21 cellular contexts compared by ENCODE assay signal in genomic region chr22:38469306-38469781, GRCh38. TPM values are rescaled to one million over a fixed set of nuclear protein-coding genes. Genes with fewer than 3 reads are reported as not detected.
DNase-seq lines count a peak whose midpoint lies in the region; ATAC-seq and TF ChIP-seq lines count a peak whose summit lies in the region.
"Had no signal": no experiment of that assay in that cellular context is flagged by ENCODE, and none has a peak within 500 bp of the region (broad histone marks: within the 10 kb centered on the region; RNA-seq: fewer than 3 reads in every experiment).

No MANE protein-coding gene starts in this region.

- no peaks in the 10 kb centered on the region for H3K79me1 ChIP-seq in neuronal stem cell (ENCODE audit: low read depth, low read length)

- H3K27me3 ChIP-seq in fibroblast of lung (ENCODE audit: control insufficient read depth, insufficient read depth, low read length), result no peaks in the 10 kb centered on the region
- H3K27me3 ChIP-seq in neuronal stem cell (ENCODE audit: control insufficient read depth in 3 of 3, insufficient read depth in 3 of 3, low read depth in 1 of 3, low read length in 3 of 3), result peaks cover 0 to 28% (median 28%) of the 10 kb centered on the region in 3 experiments

- no CpG with 5 or more reads among the region's 6 CpGs for WGBS in neuronal stem cell (ENCODE audit: extremely low coverage in 2 of 2, insufficient read length in 2 of 2, insufficient replicate concordance in 1 of 2), 2 donors

- peak overlapping the region; percentile 73 for H2BK5ac ChIP-seq in neuronal stem cell (ENCODE audit: low read length)

- H3K27ac Mint-ChIP-seq in HFFc6 (peak overlapping the region; percentile 93; the same call in 1 of the 2 replicates), Calu3 (ENCODE audit: unreplicated experiment) (no peak overlapping the region), natural killer cell (no peak overlapping the region)
- H3K27ac Mint-ChIP-seq: activated CD8-positive, alpha-beta memory T cell treated with anti-CD3 and anti-CD28 coated beads, Interleukin-2, amount 10 ng/mL, durations not matched to agents 7 days and 5 days; activated T-helper 2 cell treated with anti-CD3 and anti-CD28 coated beads, Interferon-gamma antibody, Interleukin-2, Interleukin-4, amounts not matched to agents 10 μg/mL and 5 μg/mL and 100 μg/mL, durations not matched to agents 14 hours and 24 hours and 36 hours had no signal

- H3K9ac ChIP-seq in fibroblast of lung (ENCODE audit: insufficient read depth, low read length) (no peak overlapping the region), neuronal stem cell (ENCODE audit: low read depth, low read length, poor library complexity) (no peak overlapping the region)

- no peak overlapping the region for H2BK12ac ChIP-seq in neuronal stem cell (ENCODE audit: low read length)

- H3K4me1 ChIP-seq in fibroblast of lung (ENCODE audit: control insufficient read depth, extremely low read depth, insufficient read depth, low read length) (peaks cover 12% of the 10 kb centered on the region), neuronal stem cell (ENCODE audit: control insufficient read depth in 2 of 2, insufficient read depth in 1 of 2, low read depth in 1 of 2, low read length in 2 of 2) (peaks cover 3 to 9% of the 10 kb centered on the region in 2 donors), OCI-LY7 (ENCODE audit: insufficient read depth, low read length, poor library complexity, severe bottlenecking) (peaks cover 8% of the 10 kb centered on the region)

- H3K27me3 Mint-ChIP-seq in HFFc6 (ENCODE audit: insufficient read depth) (peaks cover 3% of the 10 kb centered on the region; the same call in 1 of the 2 replicates), Calu3 (ENCODE audit: unreplicated experiment) (peaks cover 15% of the 10 kb centered on the region), natural killer cell (ENCODE audit: low read depth in 2 of 2) (peaks cover 0 to 19% of the 10 kb centered on the region in 2 donors)

- intact Hi-C loops in Calu3 (cut with micrococcal nuclease; ENCODE audit: unreplicated experiment) (no loop called here), OCI-LY7 (cut with micrococcal nuclease; ENCODE audit: unreplicated experiment) (no loop called here), natural killer cell (cut with micrococcal nuclease) (no loop called here)

- no peaks in the 10 kb centered on the region for H3K9me2 ChIP-seq in OCI-LY7 (ENCODE audit: insufficient read depth, low read length)

- no peaks in the 10 kb centered on the region for H4K20me1 ChIP-seq in fibroblast of lung (ENCODE audit: control insufficient read depth, extremely low read depth, insufficient read depth, low read length)
- H4K20me1 ChIP-seq in OCI-LY7 (ENCODE audit: insufficient read depth, low read length), result no peaks in the 10 kb centered on the region

- CTCF ChIA-PET in Calu3 (lab: Charles Lee), result no interaction called here
- CTCF ChIA-PET in OCI-LY7 (lab: Charles Lee; ENCODE audit: unreplicated experiment), result no interaction called here

- H3K9me3 Mint-ChIP-seq in HFFc6 (no peaks in the 10 kb centered on the region), Calu3 (ENCODE audit: low read depth, unreplicated experiment) (no peaks in the 10 kb centered on the region), natural killer cell (no peaks in the 10 kb centered on the region)
- H3K9me3 Mint-ChIP-seq: activated T-helper 2 cell treated with anti-CD3 and anti-CD28 coated beads, Interferon-gamma antibody, Interleukin-2, Interleukin-4, amounts not matched to agents 10 μg/mL and 5 μg/mL and 100 μg/mL, durations not matched to agents 14 hours and 24 hours and 36 hours had no signal

- peak overlapping the region; percentile 95 for H2AK5ac ChIP-seq in neuronal stem cell (ENCODE audit: low read depth, low read length)

- H3K36me3 Mint-ChIP-seq in HFFc6 (ENCODE audit: low read depth) (no peaks in the 10 kb centered on the region), Calu3 (ENCODE audit: insufficient read depth, unreplicated experiment) (peaks cover 13% of the 10 kb centered on the region), natural killer cell (no peaks in the 10 kb centered on the region)
- H3K36me3 Mint-ChIP-seq: activated CD8-positive, alpha-beta memory T cell treated with anti-CD3 and anti-CD28 coated beads, Interleukin-2, amount 10 ng/mL, durations not matched to agents 7 days and 5 days had no signal

- no peak overlapping the region for H3K14ac ChIP-seq in neuronal stem cell (ENCODE audit: low read length)

- peak overlapping the region; percentile 98 for H2BK15ac ChIP-seq in neuronal stem cell (ENCODE audit: low read length)

- peak overlapping the region; percentile 94 for H3K18ac ChIP-seq in neuronal stem cell (ENCODE audit: low read length)

- ATAC-seq in GM18519 (IDR thresholded peaks at IDR 0.05; ENCODE audit: low FRiP score, unreplicated experiment) (no peak), natural killer cell (no peak)
- ATAC-seq: activated CD8-positive, alpha-beta memory T cell treated with anti-CD3 and anti-CD28 coated beads, Interleukin-2, amount 10 ng/mL, durations not matched to agents 7 days and 5 days; Panc1 had no signal

- H4K8ac ChIP-seq in neuronal stem cell (ENCODE audit: low read depth, low read length), result no peak overlapping the region

- H3K4me2 ChIP-seq in fibroblast of lung (ENCODE audit: extremely low read depth, insufficient read depth, low read length) (peak overlapping the region; percentile 79), neuronal stem cell (ENCODE audit: insufficient read depth, low read length, poor library complexity, severe bottlenecking) (no peak overlapping the region), OCI-LY7 (ENCODE audit: low read length) (no peak overlapping the region)

- H3K4me3 ChIP-seq in AG09309 (ENCODE audit: control insufficient read depth, low read depth, low read length) (peak overlapping the region; percentile 94), fibroblast of lung (replicated peaks in 1 of 4; ENCODE audit: control extremely low read depth in 1 of 4, insufficient read depth in 1 of 4, low read depth in 3 of 4, low read length in 4 of 4) (peak overlapping the region in 3 of 4 experiments; percentile 78 to 94 (median 79)), neuronal stem cell (ENCODE audit: low read length in 2 of 2) (no peak overlapping the region), OCI-LY7 (ENCODE audit: low read depth, low read length, poor library complexity, severe bottlenecking) (no peak overlapping the region)

- H3K9me3 ChIP-seq in fibroblast of lung (ENCODE audit: control insufficient read depth, insufficient read depth, low read depth, low read length) (no peaks in the 10 kb centered on the region), neuronal stem cell (replicated peaks in 1 of 2; ENCODE audit: control insufficient read depth in 2 of 2, insufficient read depth in 1 of 2, low read depth in 1 of 2, low read length in 2 of 2) (no peaks in the 10 kb centered on the region), OCI-LY7 (ENCODE audit: low read length) (no peaks in the 10 kb centered on the region)
- H3K9me3 ChIP-seq: sigmoid colon had no signal

- POLR2A ChIA-PET in OCI-LY7 (lab: Charles Lee), result no interaction called here

- no peak overlapping the region for H3K4ac ChIP-seq in neuronal stem cell (ENCODE audit: low read length)

- no peak overlapping the region for H2AFZ ChIP-seq in fibroblast of lung (ENCODE audit: low read length)
- no peak overlapping the region for H2AFZ ChIP-seq in neuronal stem cell (ENCODE audit: low read length)
- H2AFZ ChIP-seq in OCI-LY7 (ENCODE audit: low read length), result no peak overlapping the region

- H3K4me1 Mint-ChIP-seq in HFFc6 (ENCODE audit: low read depth) (peaks cover 9% of the 10 kb centered on the region), Calu3 (ENCODE audit: low read depth, unreplicated experiment) (no peaks in the 10 kb centered on the region), natural killer cell (peaks cover 0 to 15% of the 10 kb centered on the region in 2 donors)

- H3K23ac ChIP-seq in neuronal stem cell (ENCODE audit: low read depth, low read length, poor library complexity), result peak overlapping the region; percentile 65

- no peak overlapping the region for H4K91ac ChIP-seq in neuronal stem cell (ENCODE audit: low read depth, low read length, poor library complexity)

- no peak overlapping the region for H3K27ac ChIP-seq in fibroblast of lung (ENCODE audit: insufficient read depth, low read length)
- no peak overlapping the region for H3K27ac ChIP-seq in neuronal stem cell (replicated peaks; ENCODE audit: low read length)
- no peak overlapping the region for H3K27ac ChIP-seq in OCI-LY7 (ENCODE audit: low read depth, low read length, poor library complexity, severe bottlenecking)

- H3K79me2 ChIP-seq in fibroblast of lung (ENCODE audit: control insufficient read depth, insufficient read depth, low read length) (peaks cover 14% of the 10 kb centered on the region), OCI-LY7 (ENCODE audit: insufficient read depth, low read depth, low read length) (no peaks in the 10 kb centered on the region)

- no TSS peak for BruUV-seq in Calu3 (replicated peaks; lab: Mats Ljungman, UMichigan)
- no TSS peak for BruUV-seq in OCI-LY7 (replicated peaks; lab: Mats Ljungman, UMichigan)

- no peak overlapping the region for H2BK120ac ChIP-seq in neuronal stem cell (ENCODE audit: low read depth, low read length)

- no peak for TF ChIP-seq CTCF in AG09309 (IDR thresholded peaks at IDR 0.05; ENCODE audit: control insufficient read depth, insufficient read depth, low read depth, low read length, missing control alignments)
- TF ChIP-seq CTCF in HFFc6 (IDR thresholded peaks at IDR 0.05), result no peak
- no peak for TF ChIP-seq CTCF in fibroblast of lung (conservative IDR thresholded peaks at IDR 0.05 in 1 of 2, IDR thresholded peaks at IDR 0.05 in 1 of 2; ENCODE audit: low read depth in 1 of 2, low read length in 2 of 2)
- no peak for TF ChIP-seq CTCF in Calu3 (IDR thresholded peaks at IDR 0.05; ENCODE audit: unreplicated experiment)
- TF ChIP-seq CTCF in OCI-LY7 (conservative IDR thresholded peaks at IDR 0.05; ENCODE audit: low read length), result no peak
- TF ChIP-seq CTCF in natural killer cell (IDR thresholded peaks at IDR 0.05), result no peak

- DNase-seq in AG09309 (ENCODE audit: low read depth) (no peak), HFFc6 (no peak), fibroblast of lung (ENCODE audit: low read depth in 2 of 2) (no peak), neuronal stem cell (ENCODE audit: low spot score) (no peak), Calu3 (no peak), OCI-LY7 (ENCODE audit: low spot score) (no peak), natural killer cell (no peak)
- DNase-seq: activated CD8-positive, alpha-beta memory T cell treated with anti-CD3 and anti-CD28 coated beads, Interleukin-2, amount 10 ng/mL, durations not matched to agents 7 days and 5 days; amniotic stem cell; foreskin melanocyte; midbrain; NCI-H2081; NCI-H748 treated with DMSO at 0.1 percent for 48 hours; occipital lobe; sigmoid colon; stimulated activated CD4-positive, alpha-beta T cell treated with anti-CD3 and anti-CD28 coated beads, Interleukin-2, amount 100 ng/mL, for 48 hours had no signal

- H3K36me3 ChIP-seq in fibroblast of lung (ENCODE audit: control insufficient read depth, insufficient read depth, low read length) (peaks cover under 1% of the 10 kb centered on the region), neuronal stem cell (replicated peaks in 1 of 2; ENCODE audit: control insufficient read depth in 2 of 2, insufficient read depth in 2 of 2, low read length in 2 of 2) (no peaks in the 10 kb centered on the region), OCI-LY7 (ENCODE audit: insufficient read depth, low read length) (no peaks in the 10 kb centered on the region)
- H3K36me3 ChIP-seq: sigmoid colon had no signal

- H3K4me3 Mint-ChIP-seq in HFFc6, result peak overlapping the region; percentile 92
- no peak overlapping the region for H3K4me3 Mint-ChIP-seq in Calu3 (ENCODE audit: low read depth, unreplicated experiment)
- H3K4me3 Mint-ChIP-seq in natural killer cell, result no peak overlapping the region
- H3K4me3 Mint-ChIP-seq: activated CD8-positive, alpha-beta memory T cell treated with anti-CD3 and anti-CD28 coated beads, Interleukin-2, amount 10 ng/mL, durations not matched to agents 7 days and 5 days had no signal

RNA-seq across cellular contexts. Expression of gene KDELR3, which starts 1.4 kb away (rescaled TPM):
- total RNA-seq in HFFc6 (2021; fragmentation: NEBNext Ultra II Directional; extraction: Animal tissue kit (Norgen Biotek cat#: 25700)), result 100 to 1,000 TPM; 138 to 187 (median 172) TPM
- 42.1 and 78.8 TPM in 2 replicates for total RNA-seq in fibroblast of lung
- polyA plus RNA-seq in fibroblast of lung, result 161 and 305 TPM in 2 replicates
- 102 and 170 TPM in 2 replicates for polyA plus RNA-seq in fibroblast of lung (2012)
- 86.3 and 150 TPM in 2 replicates for polyA minus RNA-seq in fibroblast of lung (ENCODE audit: low replicate concordance)
- 11.1 TPM for polyA plus RNA-seq in neuronal stem cell (2013, experiment 1 of 2)
- polyA plus RNA-seq in neuronal stem cell (2013, experiment 2 of 2), result 11.0 TPM
- total RNA-seq in Calu3 (2022), result 16.1 and 18.7 TPM in 2 replicates
- not detected in 2 replicates for total RNA-seq in OCI-LY7 (2014; rRNA removed; shearing (Covaris generic))
- total RNA-seq in OCI-LY7 (2022), result not detected in 2 replicates
- total RNA-seq in natural killer cell, result under 1 TPM in 1 of 3 donors, not detected in 2; 0.25 TPM

RNA-seq across cellular contexts. Expression of gene KCNJ4, which starts 14.3 kb away (rescaled TPM):
- not detected for total RNA-seq in HFFc6 (2021; fragmentation: NEBNext Ultra II Directional; extraction: Animal tissue kit (Norgen Biotek cat#: 25700))
- total RNA-seq in fibroblast of lung (not detected in 2 replicates), Calu3 (2022) (not detected in 2 replicates), OCI-LY7 (2022) (not detected in 2 replicates), natural killer cell (not detected)
- not detected in 2 replicates for polyA plus RNA-seq in fibroblast of lung
- not detected in 2 replicates for polyA plus RNA-seq in fibroblast of lung (2012)
- not detected in 2 replicates for polyA minus RNA-seq in fibroblast of lung (ENCODE audit: low replicate concordance)
- 6.0 TPM for polyA plus RNA-seq in neuronal stem cell (2013, experiment 1 of 2)
- 5.6 TPM for polyA plus RNA-seq in neuronal stem cell (2013, experiment 2 of 2)
- total RNA-seq in OCI-LY7 (2014; rRNA removed; shearing (Covaris generic)), result not detected in 2 replicates
- total RNA-seq: activated CD8-positive, alpha-beta memory T cell treated with anti-CD3 and anti-CD28 coated beads, Interleukin-2, amount 10 ng/mL, durations not matched to agents 7 days and 5 days; activated T-helper 2 cell treated with anti-CD3 and anti-CD28 coated beads, Interferon-gamma antibody, Interleukin-2, Interleukin-4, amounts not matched to agents 10 μg/mL and 5 μg/mL and 100 μg/mL, durations not matched to agents 14 hours and 24 hours and 36 hours; sigmoid colon; T-helper 2 cell treated with Interferon-gamma antibody and Interleukin-4, amounts not matched to agents 100 ng/mL and 5 ng/mL, for 36 hours; urinary bladder had no signal
- polyA plus RNA-seq: urinary bladder had no signal

RNA-seq across cellular contexts. Expression of gene DDX17, which starts 36.8 kb away (rescaled TPM):
- total RNA-seq in HFFc6 (2021; fragmentation: NEBNext Ultra II Directional; extraction: Animal tissue kit (Norgen Biotek cat#: 25700)), result 100 to 1,000 TPM; 211 to 246 (median 220) TPM
- total RNA-seq in fibroblast of lung, result 362 and 420 TPM in 2 replicates
- polyA plus RNA-seq in fibroblast of lung, result 244 and 325 TPM in 2 replicates
- 86.7 and 115 TPM in 2 replicates for polyA plus RNA-seq in fibroblast of lung (2012)
- 215 and 259 TPM in 2 replicates for polyA minus RNA-seq in fibroblast of lung (ENCODE audit: low replicate concordance)
- 260 TPM for polyA plus RNA-seq in neuronal stem cell (2013, experiment 1 of 2)
- polyA plus RNA-seq in neuronal stem cell (2013, experiment 2 of 2), result 263 TPM
- total RNA-seq in Calu3 (2022), result 342 and 344 TPM in 2 replicates
- 626 and 667 TPM in 2 replicates for total RNA-seq in OCI-LY7 (2014; rRNA removed; shearing (Covaris generic))
- 505 and 508 TPM in 2 replicates for total RNA-seq in OCI-LY7 (2022)
- 100 to 1,000 TPM; 571 to 752 (median 578) TPM for total RNA-seq in natural killer cell

Comparison
In these comparisons a context has a peak if more than half of its experiments do, and no peak if none do; other contexts are left out.
1. H3K4me3 ChIP-seq: peak in AG09309 (single experiment) and fibroblast of lung (3 of 4); none in neuronal stem cell (0 of 2) and OCI-LY7 (single experiment).
2. RNA of gene KDELR3, which starts 1.4 kb away (total RNA-seq): 138 to 187 TPM in HFFc6, 42.1 to 78.8 TPM in fibroblast of lung and 16.1 to 18.7 TPM in Calu3; not detected in OCI-LY7 and 0.25 TPM in natural killer cell; every median in the first group is over 10 times any median in the second.